Comparison of ENCODE assay signal across 1 cellular context in genomic region chr5:10301842-10302610, GRCh38.
TF ChIP-seq lines count a peak whose summit lies in the region.

No MANE protein-coding gene starts in this region.

TF ChIP-seq in GM23338, 12 proteins besides CTCF, POLR2A, EP300 and RAD21 (continued from another document):
- TF ChIP-seq EZH2phosphoT487 (IDR thresholded peaks at IDR 0.05; ENCODE audit: unreplicated experiment) (no peak), ZNF114 (CRISPR knock-in tag; IDR thresholded peaks at IDR 0.05) (no peak), EZH2 (IDR thresholded peaks at IDR 0.05; ENCODE audit: low read depth, unreplicated experiment) (no peak)
